ENCODE assay signal across 7 cellular contexts in the genomic region with DNA sequence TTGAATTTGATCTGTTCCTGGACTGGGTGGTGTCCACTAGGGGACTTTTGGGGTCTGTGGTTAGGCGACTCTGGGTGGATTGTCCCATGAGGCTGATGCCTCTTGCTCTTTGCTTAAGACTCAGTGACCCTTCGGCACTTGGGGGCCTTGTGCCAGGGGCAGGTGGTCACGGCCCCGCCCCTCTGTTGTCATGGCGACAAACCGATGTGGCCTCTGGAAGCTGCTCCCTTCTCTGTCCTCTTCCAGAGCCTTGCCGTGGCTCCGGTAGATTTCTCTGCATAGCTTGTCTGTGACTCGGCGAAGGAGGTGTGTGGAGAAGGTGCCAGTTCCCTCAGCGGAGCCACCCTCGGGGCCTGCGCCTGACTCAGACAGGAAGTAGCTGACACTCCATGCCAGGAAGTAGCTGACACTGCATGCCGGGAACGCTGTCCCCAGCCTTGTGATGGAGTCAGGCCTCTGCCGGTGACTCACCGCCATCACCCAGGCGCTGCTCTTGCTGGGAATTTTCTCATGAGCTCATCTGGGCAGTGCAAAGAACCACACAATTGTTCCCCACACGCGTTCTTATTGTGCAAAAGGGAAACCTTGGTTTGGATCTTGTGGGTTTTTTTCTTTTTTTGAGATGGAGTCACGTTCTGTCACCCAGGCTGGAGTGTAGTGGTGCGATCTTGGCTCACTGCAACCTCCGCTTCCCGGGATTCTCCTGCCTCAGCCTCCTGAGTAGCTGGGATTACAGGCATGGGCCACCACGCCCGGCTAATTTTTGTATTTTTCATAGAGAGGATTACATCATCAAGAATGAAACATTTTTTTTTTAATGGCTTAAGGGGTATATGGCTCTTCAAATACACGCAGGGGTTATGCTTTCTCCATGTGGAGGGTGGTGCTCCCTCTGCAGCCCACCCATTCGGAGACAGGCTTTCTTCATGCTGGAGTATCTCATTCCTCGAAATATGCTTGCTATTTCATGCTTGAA.
DNase-seq lines count a peak whose midpoint lies in the region; ATAC-seq and TF ChIP-seq lines count a peak whose summit lies in the region.

No MANE protein-coding gene starts in this region.

- DNase-seq in T-helper 1 cell: peak; percentile 73 to 86 (median 86)
- peak; percentile 93 for DNase-seq in amniotic stem cell (lab: John Stamatoyannopoulos, UW)
- peak; percentile 88 for DNase-seq in left ventricle myocardium superior
- DNase-seq in retinal pigment epithelial cell (ENCODE audit: low read depth): peak; percentile 97
- DNase-seq in vagina (ENCODE audit: extremely low spot score in 2 of 2): peak; percentile 96 to 99

- H3K36me3 ChIP-seq in vagina: no peaks in the 10 kb centered on the region

- H3K27ac ChIP-seq in vagina: peak overlapping the region; percentile 73

- no peaks in the 10 kb centered on the region for H3K9me3 ChIP-seq in vagina

- peak overlapping the region; percentile 15 for H3K4me3 ChIP-seq in retinal pigment epithelial cell (ENCODE audit: low read length)
- H3K4me3 ChIP-seq in vagina: peak overlapping the region in 1 of 2 donors; percentile 13

- TF ChIP-seq POLR2A in vagina (IDR thresholded peaks at IDR 0.05): no peak

- intact Hi-C loops in left ventricle myocardium superior (cut with micrococcal nuclease): no loop called here
- intact Hi-C loops in vagina (cut with DNase I): no loop called here

- no peaks in the 10 kb centered on the region for H3K27me3 ChIP-seq in vagina

- peaks cover 15% of the 10 kb centered on the region for H3K4me1 ChIP-seq in vagina

- peak; percentile 80 for ATAC-seq in GM18907 (IDR thresholded peaks at IDR 0.05; ENCODE audit: unreplicated experiment)
- ATAC-seq in HG03196 (IDR thresholded peaks at IDR 0.05; ENCODE audit: unreplicated experiment): peak; percentile 74
- ATAC-seq in left ventricle myocardium superior: peak; percentile 99

- TF ChIP-seq CTCF in retinal pigment epithelial cell (conservative IDR thresholded peaks at IDR 0.05; ENCODE audit: low read depth, low read length) (no peak), vagina (IDR thresholded peaks at IDR 0.05) (no peak)
